31 cellular contexts compared by ENCODE assay signal in the genomic region with DNA sequence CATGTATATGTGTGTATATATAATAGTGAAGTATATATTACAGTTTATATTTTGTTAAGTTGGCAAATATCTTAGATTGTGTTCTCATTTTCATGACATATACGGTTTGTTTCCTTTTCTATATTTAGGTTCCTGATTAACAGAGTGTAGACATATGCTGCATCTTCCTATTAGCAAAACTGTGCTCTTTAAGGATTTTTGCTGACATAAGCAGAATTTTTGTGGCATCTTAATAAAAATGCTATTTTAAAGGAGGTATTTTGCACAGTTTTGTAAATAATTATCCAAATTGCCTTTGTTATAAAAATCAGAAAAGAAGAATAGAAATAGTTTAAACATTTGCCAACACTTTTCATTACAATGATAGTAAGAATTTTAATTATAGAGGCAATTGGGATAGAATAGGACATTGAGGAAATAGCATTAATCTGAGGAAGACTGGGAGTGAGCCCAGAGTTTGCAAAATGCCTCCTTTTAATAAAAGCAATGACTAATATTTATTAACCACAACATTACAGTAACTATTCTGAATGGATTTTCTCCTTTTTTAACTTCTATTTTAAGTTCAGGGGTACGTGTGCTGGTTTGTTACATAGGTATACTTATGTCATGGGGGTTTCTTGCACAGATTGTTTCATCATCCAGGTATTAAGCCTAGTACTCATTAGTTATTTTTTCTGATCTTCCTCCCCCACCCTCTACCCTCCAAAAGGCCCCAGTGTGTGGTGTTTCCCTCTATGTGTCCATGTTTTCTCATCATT. TPM values are rescaled to one million over a fixed set of nuclear protein-coding genes. Genes with fewer than 3 reads are reported as not detected.
"Had no signal": no experiment of that assay in that cellular context is flagged by ENCODE, and none has a peak within 500 bp of the region (broad histone marks: within the 10 kb centered on the region; RNA-seq: fewer than 3 reads in every experiment).

No MANE protein-coding gene starts in this region.

- H3K27me3 ChIP-seq: adrenal gland, SJCRH30 had no signal

- H3K36me3 ChIP-seq: adrenal gland, SJCRH30 had no signal

- ATAC-seq: activated CD8-positive, alpha-beta T cell treated with anti-CD3 and anti-CD28 coated beads for 36 hours; activated naive CD4-positive, alpha-beta T cell treated with anti-CD3 and anti-CD28 coated beads, Interleukin-2, amount 50 U/mL, for 72 hours; Panc1 had no signal

- H3K27ac ChIP-seq: adrenal gland, SJCRH30, SK-N-MC had no signal

- H3K4me1 Mint-ChIP-seq: activated CD4-positive, alpha-beta T cell treated with anti-CD3 and anti-CD28 coated beads, Interleukin-2, amount 10 ng/mL, durations not matched to agents 24 days and 14 days had no signal

- H3K9me3 Mint-ChIP-seq: activated CD4-positive, alpha-beta T cell treated with anti-CD3 and anti-CD28 coated beads, Interleukin-2, amount 10 ng/mL, durations not matched to agents 24 days and 14 days; activated CD8-positive, alpha-beta T cell treated with anti-CD3 and anti-CD28 coated beads for 36 hours; activated naive CD4-positive, alpha-beta T cell treated with anti-CD3 and anti-CD28 coated beads, Interleukin-2, amount 50 U/mL, for 72 hours; activated T-helper 2 cell treated with anti-CD3 and anti-CD28 coated beads, Interferon-gamma antibody, Interleukin-2, Interleukin-4, amounts not matched to agents 10 μg/mL and 5 μg/mL and 100 μg/mL, durations not matched to agents 14 hours and 24 hours and 36 hours; brain; T-helper 1 cell treated with Interleukin-12 subunit alpha and Interleukin-12 subunit beta and Interleukin-4 antibody, amounts not matched to agents 30 μg/mL and 1 μg/mL, for 36 hours; T-helper 2 cell treated with Interferon-gamma antibody and Interleukin-4, amounts not matched to agents 5 μg/mL and 100 μg/mL, for 36 hours had no signal

- FAIRE-seq: bronchial epithelial cell, TTC549 had no signal

- H3K27ac Mint-ChIP-seq: activated CD4-positive, alpha-beta T cell treated with anti-CD3 and anti-CD28 coated beads, Interleukin-2, amount 10 ng/mL, durations not matched to agents 24 days and 14 days; activated CD8-positive, alpha-beta T cell treated with anti-CD3 and anti-CD28 coated beads for 36 hours; activated naive CD4-positive, alpha-beta T cell treated with anti-CD3 and anti-CD28 coated beads, Interleukin-2, amount 50 U/mL, for 72 hours; activated T-cell treated with anti-CD3 and anti-CD28 coated beads, Interleukin-2, amount 50 U/mL, for 24 hours; activated T-helper 2 cell treated with anti-CD3 and anti-CD28 coated beads, Interferon-gamma antibody, Interleukin-2, Interleukin-4, amounts not matched to agents 10 μg/mL and 5 μg/mL and 100 μg/mL, durations not matched to agents 14 hours and 24 hours and 36 hours; brain; T-helper 1 cell treated with Interleukin-12 subunit alpha and Interleukin-12 subunit beta and Interleukin-4 antibody, amounts not matched to agents 30 μg/mL and 1 μg/mL, for 36 hours; T-helper 2 cell treated with Interferon-gamma antibody and Interleukin-4, amounts not matched to agents 5 μg/mL and 100 μg/mL, for 36 hours had no signal

- DNase-seq: activated CD4-positive, alpha-beta T cell treated with anti-CD3 and anti-CD28 coated beads, Interleukin-2, amount 10 ng/mL, durations not matched to agents 24 days and 14 days; activated CD4-positive, alpha-beta T cell treated with anti-CD3 and anti-CD28 coated beads, Interleukin-2, amount 50 U/mL, for 4 hours; activated CD8-positive, alpha-beta T cell treated with anti-CD3 and anti-CD28 coated beads for 36 hours; activated gamma-delta T cell; activated naive CD4-positive, alpha-beta T cell treated with Interleukin-2 at 50 U/mL for 16 hours; activated T-cell treated with anti-CD3 and anti-CD28 coated beads, Interleukin-2, amount 50 U/mL, for 24 hours; adrenal gland; anterior cingulate cortex; caudate nucleus; cerebellar nuclear complex; NCI-H1105 treated with DMSO at 0.1 percent for 48 hours; NCI-H1436; NCI-H1694; NCI-H1930; NCI-H345; NCI-H524 treated with DMSO at 0.1 percent for 48 hours; SHP77; SJCRH30 had no signal

- H3K27me3 Mint-ChIP-seq: activated CD4-positive, alpha-beta T cell treated with anti-CD3 and anti-CD28 coated beads, Interleukin-2, amount 10 ng/mL, durations not matched to agents 24 days and 14 days; activated CD8-positive, alpha-beta T cell treated with anti-CD3 and anti-CD28 coated beads for 36 hours; activated T-cell treated with anti-CD3 and anti-CD28 coated beads, Interleukin-2, amount 50 U/mL, for 24 hours had no signal

- H3K4me3 ChIP-seq: adrenal gland, SJCRH30, SK-N-MC had no signal

- H3K9me3 ChIP-seq: adrenal gland, SJCRH30 had no signal

- H3K4me1 ChIP-seq: adrenal gland, SJCRH30 had no signal

- H3K36me3 Mint-ChIP-seq: activated naive CD4-positive, alpha-beta T cell treated with anti-CD3 and anti-CD28 coated beads, Interleukin-2, amount 50 U/mL, for 72 hours; brain had no signal

- H3K4me3 Mint-ChIP-seq: activated CD4-positive, alpha-beta T cell treated with anti-CD3 and anti-CD28 coated beads, Interleukin-2, amount 10 ng/mL, durations not matched to agents 24 days and 14 days; activated CD8-positive, alpha-beta T cell treated with anti-CD3 and anti-CD28 coated beads for 36 hours; activated T-cell treated with anti-CD3 and anti-CD28 coated beads, Interleukin-2, amount 50 U/mL, for 24 hours; brain; T-helper 1 cell treated with Interleukin-12 subunit alpha and Interleukin-12 subunit beta and Interleukin-4 antibody, amounts not matched to agents 30 μg/mL and 1 μg/mL, for 36 hours; T-helper 2 cell treated with Interferon-gamma antibody and Interleukin-4, amounts not matched to agents 5 μg/mL and 100 μg/mL, for 36 hours had no signal

RNA-seq across cellular contexts. Expression of a gene that starts 38.2 kb away (rescaled TPM):
- total RNA-seq: activated CD4-positive, alpha-beta T cell treated with anti-CD3 and anti-CD28 coated beads, Interleukin-2, amount 10 ng/mL, durations not matched to agents 24 days and 14 days; activated CD8-positive, alpha-beta memory T cell treated with anti-CD3 and anti-CD28 coated beads for 36 hours; activated CD8-positive, alpha-beta T cell treated with anti-CD3 and anti-CD28 coated beads for 36 hours; activated naive CD4-positive, alpha-beta T cell treated with anti-CD3 and anti-CD28 coated beads, Interleukin-2, amount 50 U/mL, for 72 hours; activated T-helper 2 cell treated with anti-CD3 and anti-CD28 coated beads, Interferon-gamma antibody, Interleukin-2, Interleukin-4, amounts not matched to agents 10 μg/mL and 5 μg/mL and 100 μg/mL, durations not matched to agents 14 hours and 24 hours and 36 hours; M059J; NCI-H460; RPMI7951; SJCRH30 had no signal
